In the genomic region with DNA sequence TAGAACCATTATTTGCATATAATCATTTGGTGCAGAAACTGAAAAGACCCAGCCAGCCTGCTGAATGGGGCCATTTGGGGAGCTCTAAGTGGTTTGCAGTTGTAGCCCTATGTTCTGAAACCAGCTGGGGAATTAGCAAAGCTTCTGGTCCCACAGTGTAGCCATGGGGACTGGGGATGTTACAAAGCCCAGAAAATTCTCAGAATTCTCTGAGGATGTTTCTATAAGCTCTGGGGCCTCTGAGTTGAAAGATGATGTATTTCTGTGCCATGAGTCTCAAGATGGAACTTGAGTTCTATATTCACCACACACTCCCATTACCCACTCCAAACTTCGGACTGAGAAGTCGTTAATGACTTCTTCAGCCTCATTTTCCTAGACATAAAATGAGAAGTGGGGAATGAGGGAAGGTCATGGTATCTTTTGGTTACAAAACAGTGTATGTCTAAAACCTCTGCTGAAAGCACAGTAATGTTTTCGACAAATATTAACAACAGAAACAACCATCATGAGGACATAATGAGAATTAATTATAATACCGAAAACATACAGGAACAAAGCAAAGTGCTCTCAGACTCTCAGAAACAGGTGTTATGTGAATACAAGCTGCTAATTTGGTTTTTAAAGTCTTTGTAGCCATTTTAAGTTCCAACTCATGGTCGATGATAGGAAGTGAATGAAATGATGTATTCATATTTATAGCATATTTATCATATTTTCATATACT, we compare ENCODE assay signal across 14 cellular contexts.
DNase-seq lines count a peak whose midpoint lies in the region; ATAC-seq and TF ChIP-seq lines count a peak whose summit lies in the region.
"Had no signal": no experiment of that assay in that cellular context is flagged by ENCODE, and none has a peak within 500 bp of the region (broad histone marks: within the 10 kb centered on the region; RNA-seq: fewer than 3 reads in every experiment).

No MANE protein-coding gene starts in this region.

- H3K4me1 Mint-ChIP-seq in osteocyte (ENCODE audit: unreplicated experiment) = peaks cover 32% of the 10 kb centered on the region

- H3K4me3 ChIP-seq in OCI-LY7 (ENCODE audit: low read depth, low read length, poor library complexity, severe bottlenecking) = peak overlapping the region; percentile 15
- H3K4me3 ChIP-seq in Peyer's patch = no peak overlapping the region
- H3K4me3 ChIP-seq: coronary artery, skin epidermis, upper lobe of left lung had no signal

- no peaks in the 10 kb centered on the region for H3K27me3 Mint-ChIP-seq in osteocyte (ENCODE audit: unreplicated experiment)
- H3K27me3 Mint-ChIP-seq: CD4-positive, alpha-beta memory T cell; natural killer cell treated with Interleukin-12 subunit alpha and Interleukin-12 subunit beta and Interleukin-15 and Interleukin-18, amount 100 ng/mL, for 72 hours had no signal

- H3K27ac ChIP-seq in OCI-LY7 (ENCODE audit: low read depth, low read length, poor library complexity, severe bottlenecking) = peak overlapping the region; percentile 67
- no peak overlapping the region for H3K27ac ChIP-seq in Peyer's patch
- H3K27ac ChIP-seq: coronary artery had no signal

- H2AFZ ChIP-seq in OCI-LY7 (ENCODE audit: low read length) = no peak overlapping the region

- no peak for TF ChIP-seq POLR2A in Peyer's patch (IDR thresholded peaks at IDR 0.05)

- H3K36me3 ChIP-seq in OCI-LY7 (ENCODE audit: insufficient read depth, low read length) (peaks cover 96% of the 10 kb centered on the region), Peyer's patch (no peaks in the 10 kb centered on the region)
- H3K36me3 ChIP-seq: upper lobe of left lung had no signal

- H4K20me1 ChIP-seq in OCI-LY7 (ENCODE audit: insufficient read depth, low read length) = no peaks in the 10 kb centered on the region

- peaks cover 99% of the 10 kb centered on the region for H3K79me2 ChIP-seq in OCI-LY7 (ENCODE audit: insufficient read depth, low read depth, low read length)

- H3K9me2 ChIP-seq in OCI-LY7 (ENCODE audit: insufficient read depth, low read length) = no peaks in the 10 kb centered on the region

- H3K36me3 Mint-ChIP-seq in osteocyte (ENCODE audit: unreplicated experiment) = peaks cover 12% of the 10 kb centered on the region

- no peak overlapping the region for H3K4me3 Mint-ChIP-seq in osteocyte (ENCODE audit: unreplicated experiment)
- H3K4me3 Mint-ChIP-seq: CD4-positive, alpha-beta memory T cell; natural killer cell treated with Interleukin-12 subunit alpha and Interleukin-12 subunit beta and Interleukin-15 and Interleukin-18, amount 100 ng/mL, for 72 hours had no signal

- CTCF ChIA-PET in OCI-LY7 (lab: Charles Lee; ENCODE audit: unreplicated experiment) = interaction anchor here (0.6 kb wide), 2 partner anchors 45 to 57 kb away, joined by 3 read pairs; no protein-coding TSS in a partner anchor

- peak overlapping the region; percentile 30 for H3K4me2 ChIP-seq in OCI-LY7 (ENCODE audit: low read length)

- no TSS peak for BruUV-seq in OCI-LY7 (replicated peaks; lab: Mats Ljungman, UMichigan)

- peaks cover 80% of the 10 kb centered on the region for H3K4me1 ChIP-seq in OCI-LY7 (ENCODE audit: insufficient read depth, low read length, poor library complexity, severe bottlenecking)
- no peaks in the 10 kb centered on the region for H3K4me1 ChIP-seq in Peyer's patch

- intact Hi-C loops in OCI-LY7 (cut with micrococcal nuclease; ENCODE audit: unreplicated experiment) = no loop called here

- POLR2A ChIA-PET in OCI-LY7 (lab: Charles Lee) = interaction anchor here (0.6 to 1.6 kb wide), 12 partner anchors 9 to 1752 kb away, joined by 3 to 5 read pairs (median 3); no protein-coding TSS in a partner anchor

- H3K27ac Mint-ChIP-seq in osteocyte (ENCODE audit: unreplicated experiment) = no peak overlapping the region
- H3K27ac Mint-ChIP-seq: activated naive CD4-positive, alpha-beta T cell treated with anti-CD3 and anti-CD28 coated beads, Interleukin-2, amount 50 U/mL, for 72 hours had no signal

- no peak for TF ChIP-seq CTCF in OCI-LY7 (conservative IDR thresholded peaks at IDR 0.05; ENCODE audit: low read length)
- no peak for TF ChIP-seq CTCF in osteocyte (IDR thresholded peaks at IDR 0.05)
- no peak for TF ChIP-seq CTCF in Peyer's patch (IDR thresholded peaks at IDR 0.05)

- DNase-seq in OCI-LY7 (ENCODE audit: low spot score) (peak; percentile 37), osteocyte (ENCODE audit: extremely low spot score, unreplicated experiment) (no peak), pons (ENCODE audit: low spot score) (no peak), Peyer's patch (no peak)
- DNase-seq: CD4-positive, alpha-beta memory T cell; T-helper 1 cell had no signal

- H3K27me3 ChIP-seq in Peyer's patch = no peaks in the 10 kb centered on the region
- H3K27me3 ChIP-seq: upper lobe of left lung had no signal

- H3K9me3 ChIP-seq in OCI-LY7 (ENCODE audit: low read length) (no peaks in the 10 kb centered on the region; the same call in 1 of the 2 replicates), Peyer's patch (no peaks in the 10 kb centered on the region)
- H3K9me3 ChIP-seq: upper lobe of left lung had no signal

- peak; percentile 88 for ATAC-seq in GM18907 (IDR thresholded peaks at IDR 0.05; ENCODE audit: unreplicated experiment)
- ATAC-seq in GM21619 (IDR thresholded peaks at IDR 0.05; ENCODE audit: unreplicated experiment) = peak; percentile 82
- peak; percentile 62 for ATAC-seq in HG03097 (IDR thresholded peaks at IDR 0.05; ENCODE audit: low FRiP score, unreplicated experiment)
- ATAC-seq: activated naive CD4-positive, alpha-beta T cell treated with anti-CD3 and anti-CD28 coated beads, Interleukin-2, amount 50 U/mL, for 72 hours; natural killer cell treated with Interleukin-12 subunit alpha and Interleukin-12 subunit beta and Interleukin-15 and Interleukin-18, amount 100 ng/mL, for 72 hours had no signal

- H3K9me3 Mint-ChIP-seq in osteocyte (ENCODE audit: unreplicated experiment) = no peaks in the 10 kb centered on the region
- H3K9me3 Mint-ChIP-seq: natural killer cell treated with Interleukin-12 subunit alpha and Interleukin-12 subunit beta and Interleukin-15 and Interleukin-18, amount 100 ng/mL, for 72 hours had no signal
